In genomic region chr7:42672339-42672990, GRCh38 we compare ENCODE assay signal across 31 cellular contexts.
DNase-seq lines count a peak whose midpoint lies in the region; ATAC-seq, FAIRE-seq and TF ChIP-seq lines count a peak whose summit lies in the region.
"Had no signal": no experiment of that assay in that cellular context is flagged by ENCODE, and none has a peak within 500 bp of the region (broad histone marks: within the 10 kb centered on the region; RNA-seq: fewer than 3 reads in every experiment).

No MANE protein-coding gene starts in this region.

- no peaks in the 10 kb centered on the region for H3K27me3 ChIP-seq in bronchial epithelial cell (ENCODE audit: control insufficient read depth, insufficient read depth, low read length)
- H3K27me3 ChIP-seq: adrenal gland, brain microvascular endothelial cell, colonic mucosa, gastroesophageal sphincter, sigmoid colon, upper lobe of left lung had no signal

- no peak overlapping the region for H3K4me3 ChIP-seq in bronchial epithelial cell (ENCODE audit: low read depth, low read length)
- H3K4me3 ChIP-seq: adrenal gland, colonic mucosa, gastroesophageal sphincter, sigmoid colon, upper lobe of left lung had no signal

- DNase-seq in ELR (ENCODE audit: low read depth), result peak; percentile 41
- peak; percentile 28 for DNase-seq in LHCN-M2 (ENCODE audit: low read depth)
- peak; percentile 96 for DNase-seq in bronchial epithelial cell (ENCODE audit: low read depth)
- DNase-seq in kidney tubule cell (ENCODE audit: low spot score), result peak; percentile 12
- no peak for DNase-seq in activated naive CD4-positive, alpha-beta T cell treated with anti-CD3 and anti-CD28 coated beads, Interleukin-2, amount 50 U/mL, for 16 hours
- no peak for DNase-seq in urothelium cell line (ENCODE audit: low spot score)
- no peak for DNase-seq in activated CD4-positive, alpha-beta T cell treated with anti-CD3 and anti-CD28 coated beads for 48 hours
- DNase-seq: activated CD4-positive, alpha-beta T cell treated with anti-CD3 and anti-CD28 coated beads, Interleukin-2, amount 10 ng/mL, durations not matched to agents 7 days and 5 days; activated CD8-positive, alpha-beta memory T cell treated with anti-CD3 and anti-CD28 coated beads, Interleukin-2, amount 10 ng/mL, durations not matched to agents 7 days and 5 days; activated naive CD4-positive, alpha-beta T cell treated with Interleukin-2 at 50 U/mL for 16 hours; adrenal gland; brain microvascular endothelial cell; C1 segment of cervical spinal cord; Caco-2; colonic mucosa; effector memory CD4-positive, alpha-beta T cell; hippocampal formation; IMR-90; NCI-H1417; NCI-H2081 treated with DMSO at 0.1 percent for 48 hours; NCI-H446 treated with DMSO at 0.1 percent for 48 hours; sigmoid colon; stimulated activated CD4-positive, alpha-beta T cell treated with anti-CD3 and anti-CD28 coated beads, Interleukin-4, amount 100 ng/mL, for 24 hours; upper lobe of left lung; WERI-Rb-1 had no signal

- peak; percentile 47 for FAIRE-seq in bronchial epithelial cell (lab: Jason Lieb, UNC)
- FAIRE-seq in urothelium cell line (lab: Jason Lieb, UNC), result no peak

- ATAC-seq in GM21786 (IDR thresholded peaks at IDR 0.05; ENCODE audit: unreplicated experiment), result no peak
- ATAC-seq: activated CD8-positive, alpha-beta memory T cell treated with anti-CD3 and anti-CD28 coated beads, Interleukin-2, amount 10 ng/mL, durations not matched to agents 7 days and 5 days; left lobe of liver; Right ventricle myocardium inferior; SK-N-SH treated with all-trans-retinoic acid at 6 μM for 48 hours; stimulated activated effector memory CD8-positive, alpha-beta T cell treated with anti-CD3 and anti-CD28 coated beads, Interleukin-12 subunit alpha, Interleukin-12 subunit beta, amount 100 ng/mL, for 72 hours had no signal

- H3K36me3 ChIP-seq in bronchial epithelial cell (ENCODE audit: control insufficient read depth, insufficient read depth, low read length), result no peaks in the 10 kb centered on the region
- H3K36me3 ChIP-seq: adrenal gland, brain microvascular endothelial cell, colonic mucosa, gastroesophageal sphincter, sigmoid colon, upper lobe of left lung, WERI-Rb-1 had no signal

- no peak for TF ChIP-seq CTCF in bronchial epithelial cell (IDR thresholded peaks at IDR 0.05; ENCODE audit: insufficient read depth, low read length, severe bottlenecking)

Comparison
In these comparisons a context has a peak if more than half of its experiments do, and no peak if none do; other contexts are left out.
1. DNase-seq: peak in ELR (single experiment), LHCN-M2 (single experiment), bronchial epithelial cell (single experiment) and kidney tubule cell (single experiment); none in activated naive CD4-positive, alpha-beta T cell treated with anti-CD3 and anti-CD28 coated beads, Interleukin-2, amount 50 U/mL, for 16 hours (single experiment), urothelium cell line (single experiment) and activated CD4-positive, alpha-beta T cell treated with anti-CD3 and anti-CD28 coated beads for 48 hours (single experiment).